Comparison of ENCODE assay signal across 17 cellular contexts in the genomic region with DNA sequence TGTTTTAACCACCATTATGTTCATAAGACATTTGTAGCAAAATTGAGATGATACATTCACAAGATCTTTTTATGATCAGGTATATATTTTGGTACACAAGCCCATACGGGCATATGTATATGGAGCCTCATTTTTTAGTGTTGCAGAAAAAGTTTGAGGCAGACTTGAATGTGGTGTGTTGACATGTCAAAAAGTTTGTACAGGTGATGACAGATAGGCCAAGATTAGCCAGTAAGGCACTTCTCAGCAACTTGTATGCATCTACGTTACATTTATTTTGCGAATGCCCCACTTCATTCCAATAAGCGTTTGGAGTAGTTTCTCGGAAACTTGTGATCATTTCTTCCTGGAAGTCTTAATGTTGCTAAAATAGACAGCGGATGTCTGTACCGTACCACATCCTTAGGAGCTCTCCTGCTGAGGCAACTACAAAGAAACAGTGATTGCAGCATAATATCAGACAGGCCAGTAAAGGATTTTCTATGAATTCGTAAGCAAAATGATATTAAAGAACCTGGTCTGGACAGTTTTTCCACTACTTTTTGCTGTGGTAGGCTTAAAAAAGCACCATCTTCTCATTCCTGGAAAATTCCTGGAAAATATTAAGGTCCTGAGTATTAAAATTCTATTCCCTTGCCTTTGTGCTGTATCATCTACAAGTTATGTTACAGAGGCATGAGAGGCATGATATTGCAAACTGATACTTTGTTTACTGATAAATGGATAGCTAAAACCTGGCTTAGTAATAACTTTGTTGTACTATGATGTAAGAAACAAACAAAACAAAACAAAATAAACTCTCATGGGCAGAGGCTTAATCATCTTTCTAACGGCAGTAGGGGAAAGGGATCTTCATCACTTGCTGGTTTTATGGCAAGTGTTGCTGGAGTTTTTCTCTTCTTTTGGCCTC.
"Had no signal": no experiment of that assay in that cellular context is flagged by ENCODE, and none has a peak within 500 bp of the region (broad histone marks: within the 10 kb centered on the region; RNA-seq: fewer than 3 reads in every experiment).

No MANE protein-coding gene starts in this region.

- H3K4me3 ChIP-seq: neural progenitor cell, thoracic aorta had no signal

- H3K4me3 Mint-ChIP-seq: activated CD8-positive, alpha-beta memory T cell treated with anti-CD3 and anti-CD28 coated beads, Interleukin-2, amount 10 ng/mL, durations not matched to agents 7 days and 5 days; activated naive CD8-positive, alpha-beta T cell; activated T-cell treated with anti-CD3 and anti-CD28 coated beads, Interleukin-2, amount 50 U/mL, for 4 hours; central memory CD8-positive, alpha-beta T cell; neural progenitor cell; WTC11 had no signal

- H3K36me3 Mint-ChIP-seq: activated CD8-positive, alpha-beta memory T cell treated with anti-CD3 and anti-CD28 coated beads, Interleukin-2, amount 10 ng/mL, durations not matched to agents 7 days and 5 days; activated naive CD8-positive, alpha-beta T cell; WTC11 had no signal

- H3K36me3 ChIP-seq: brain microvascular endothelial cell, neural progenitor cell had no signal

- H3K27me3 Mint-ChIP-seq: activated CD8-positive, alpha-beta memory T cell treated with anti-CD3 and anti-CD28 coated beads, Interleukin-2, amount 10 ng/mL, durations not matched to agents 7 days and 5 days; activated naive CD8-positive, alpha-beta T cell; central memory CD8-positive, alpha-beta T cell had no signal

- H3K9me3 Mint-ChIP-seq: activated T-cell treated with anti-CD3 and anti-CD28 coated beads, Interleukin-2, amount 50 U/mL, for 4 hours; central memory CD8-positive, alpha-beta T cell; neural progenitor cell; WTC11 had no signal

- H3K27me3 ChIP-seq: brain microvascular endothelial cell, neural progenitor cell had no signal

- FAIRE-seq: TTC549 had no signal

- H3K9me3 ChIP-seq: thoracic aorta had no signal

- H3K4me1 Mint-ChIP-seq: activated CD8-positive, alpha-beta memory T cell treated with anti-CD3 and anti-CD28 coated beads, Interleukin-2, amount 10 ng/mL, durations not matched to agents 7 days and 5 days; central memory CD8-positive, alpha-beta T cell; WTC11 had no signal

- DNase-seq: activated CD4-positive, alpha-beta T cell treated with anti-CD3 and anti-CD28 coated beads, Interleukin-2, amount 50 U/mL, for 4 hours; activated CD8-positive, alpha-beta memory T cell treated with anti-CD3 and anti-CD28 coated beads, Interleukin-2, amount 10 ng/mL, durations not matched to agents 7 days and 5 days; activated gamma-delta T cell treated with Interleukin-2 at 50 U/mL for 16 hours; activated T-cell treated with anti-CD3 and anti-CD28 coated beads, Interleukin-2, amount 50 U/mL, for 4 hours; anterior cingulate cortex; brain microvascular endothelial cell; cortex of kidney; effector CD8-positive, alpha-beta T cell; foreskin melanocyte; stimulated activated CD4-positive, alpha-beta T cell treated with anti-CD3 and anti-CD28 coated beads, Interleukin-12 subunit alpha, Interleukin-12 subunit beta, amount 100 ng/mL, for 4 hours; stimulated activated CD4-positive, alpha-beta T cell treated with anti-CD3 and anti-CD28 coated beads, Interleukin-2, amount 100 ng/mL, for 24 hours had no signal

- H3K27ac Mint-ChIP-seq: activated CD8-positive, alpha-beta memory T cell treated with anti-CD3 and anti-CD28 coated beads, Interleukin-2, amount 10 ng/mL, durations not matched to agents 7 days and 5 days; activated naive CD8-positive, alpha-beta T cell; neural progenitor cell; WTC11 had no signal

- H3K27ac ChIP-seq: brain microvascular endothelial cell, neural progenitor cell, thoracic aorta had no signal

- ATAC-seq: activated CD8-positive, alpha-beta memory T cell treated with anti-CD3 and anti-CD28 coated beads, Interleukin-2, amount 10 ng/mL, durations not matched to agents 7 days and 5 days; activated T-cell treated with anti-CD3 and anti-CD28 coated beads, Interleukin-2, amount 50 U/mL, for 4 hours; WTC11 had no signal
